Comparison of ENCODE assay signal across 9 cellular contexts in genomic region chr1:41673806-41674205, GRCh38.
DNase-seq lines count a peak whose midpoint lies in the region; ATAC-seq and TF ChIP-seq lines count a peak whose summit lies in the region.
"Had no signal": no experiment of that assay in that cellular context is flagged by ENCODE, and none has a peak within 500 bp of the region (broad histone marks: within the 10 kb centered on the region; RNA-seq: fewer than 3 reads in every experiment).

No MANE protein-coding gene starts in this region.

- intact Hi-C loops in heart left ventricle (cut with DNase I): no loop called here

- H3K27ac Mint-ChIP-seq in activated T-cell treated with anti-CD3 and anti-CD28 coated beads, Interleukin-2, amount 50 U/mL, for 72 hours: peak overlapping the region; percentile 92
- H3K27ac Mint-ChIP-seq in nephron: peak overlapping the region; percentile 33 to 75 (median 49)

- H3K27me3 Mint-ChIP-seq in activated T-cell treated with anti-CD3 and anti-CD28 coated beads, Interleukin-2, amount 50 U/mL, for 72 hours (ENCODE audit: low read depth): no peaks in the 10 kb centered on the region
- H3K27me3 Mint-ChIP-seq in nephron (ENCODE audit: low read depth): peaks cover 30% of the 10 kb centered on the region

- no peak for TF ChIP-seq POLR2A in heart left ventricle (IDR thresholded peaks at IDR 0.05)

- H3K9me3 Mint-ChIP-seq in activated T-cell treated with anti-CD3 and anti-CD28 coated beads, Interleukin-2, amount 50 U/mL, for 72 hours: no peaks in the 10 kb centered on the region
- no peaks in the 10 kb centered on the region for H3K9me3 Mint-ChIP-seq in nephron

- no peaks in the 10 kb centered on the region for H3K9me3 ChIP-seq in heart left ventricle

- WGBS in heart left ventricle, 4 donors: 60 to 64% (median 62%) methylated on average over 9 of the region's 9 CpGs

- no peaks in the 10 kb centered on the region for H3K36me3 ChIP-seq in heart left ventricle

- H3K27me3 ChIP-seq in heart left ventricle: no peaks in the 10 kb centered on the region

- peak overlapping the region; percentile 81 to 87 for H3K4me3 Mint-ChIP-seq in activated T-cell treated with anti-CD3 and anti-CD28 coated beads, Interleukin-2, amount 50 U/mL, for 72 hours
- H3K4me3 Mint-ChIP-seq in nephron: no peak overlapping the region

- no peak for TF ChIP-seq CTCF in nephron (IDR thresholded peaks at IDR 0.05; ENCODE audit: unreplicated experiment in 3 of 3)
- no peak for TF ChIP-seq CTCF in heart left ventricle (IDR thresholded peaks at IDR 0.05)

- peak; percentile 91 for DNase-seq in Jurkat, Clone E6-1 (ENCODE audit: low read depth, low spot score)
- peak; percentile 37 to 53 for DNase-seq in activated T-cell treated with anti-CD3 and anti-CD28 coated beads, Interleukin-2, amount 50 U/mL, for 72 hours
- DNase-seq in heart left ventricle: no peak
- DNase-seq in AML-193 (lab: John Stamatoyannopoulos, UW): no peak
- DNase-seq: NCI-H1048 had no signal

- H3K36me3 Mint-ChIP-seq in activated T-cell treated with anti-CD3 and anti-CD28 coated beads, Interleukin-2, amount 50 U/mL, for 72 hours (ENCODE audit: insufficient read depth in 2 of 2): no peaks in the 10 kb centered on the region
- no peaks in the 10 kb centered on the region for H3K36me3 Mint-ChIP-seq in nephron (ENCODE audit: low read depth)

- H3K27ac ChIP-seq in heart left ventricle: peak overlapping the region in 1 of 12 donors; percentile 74

- H3K4me3 ChIP-seq in Jurkat, Clone E6-1 (ENCODE audit: low read length): peak overlapping the region; percentile 40
- H3K4me3 ChIP-seq in heart left ventricle: no peak overlapping the region

- H3K4me1 ChIP-seq in heart left ventricle: peaks cover 0 to 65% (median 21%) of the 10 kb centered on the region in 12 donors

- ATAC-seq in GM18868 (IDR thresholded peaks at IDR 0.05; ENCODE audit: unreplicated experiment) (peak; percentile 59), heart left ventricle (no peak), HG03175 (IDR thresholded peaks at IDR 0.05; ENCODE audit: unreplicated experiment) (no peak), HG03521 (IDR thresholded peaks at IDR 0.05; ENCODE audit: unreplicated experiment) (no peak)
- ATAC-seq in activated T-cell treated with anti-CD3 and anti-CD28 coated beads, Interleukin-2, amount 50 U/mL, for 72 hours (replicated peaks in 1 of 2): peak; percentile 56 to 63

- peaks cover 96% of the 10 kb centered on the region for H3K4me1 Mint-ChIP-seq in activated T-cell treated with anti-CD3 and anti-CD28 coated beads, Interleukin-2, amount 50 U/mL, for 72 hours (ENCODE audit: low read depth)
- H3K4me1 Mint-ChIP-seq in nephron: peaks cover 79% of the 10 kb centered on the region

Comparison
In these comparisons a context has a peak if more than half of its experiments do, and no peak if none do; other contexts are left out.
1. ATAC-seq: peak in GM18868 (single experiment) and activated T-cell treated with anti-CD3 and anti-CD28 coated beads, Interleukin-2, amount 50 U/mL, for 72 hours (2 of 2); none in heart left ventricle (0 of 4), HG03175 (single experiment) and HG03521 (single experiment).
2. DNase-seq: peak in Jurkat, Clone E6-1 (single experiment) and activated T-cell treated with anti-CD3 and anti-CD28 coated beads, Interleukin-2, amount 50 U/mL, for 72 hours (2 of 2); none in heart left ventricle (0 of 5) and AML-193 (0 of 2).
3. H3K4me3 Mint-ChIP-seq: peak in activated T-cell treated with anti-CD3 and anti-CD28 coated beads, Interleukin-2, amount 50 U/mL, for 72 hours (2 of 2); none in nephron (0 of 3).